Comparison of ENCODE assay signal across 11 cellular contexts in the genomic region with DNA sequence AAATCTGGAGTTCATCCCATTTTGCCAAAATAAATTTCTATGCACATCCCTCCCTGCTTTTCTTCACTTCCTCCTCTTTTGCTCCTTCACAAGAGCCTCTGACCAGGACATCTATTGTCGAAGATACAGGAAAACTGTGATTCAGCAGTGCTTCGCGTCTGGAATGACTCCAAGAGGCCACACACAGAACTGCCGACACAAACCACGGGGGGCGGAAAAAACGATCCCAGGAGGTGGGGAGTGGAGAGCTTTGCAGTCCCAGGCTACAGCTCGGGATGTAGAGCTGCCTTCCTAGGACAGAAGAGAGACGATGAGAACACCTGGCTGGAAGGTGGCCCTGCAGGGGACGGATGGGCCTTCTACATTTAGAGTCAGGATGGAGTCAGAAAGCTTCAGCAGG.
DNase-seq lines count a peak whose midpoint lies in the region; ATAC-seq and TF ChIP-seq lines count a peak whose summit lies in the region.
"Had no signal": no experiment of that assay in that cellular context is flagged by ENCODE, and none has a peak within 500 bp of the region (broad histone marks: within the 10 kb centered on the region; RNA-seq: fewer than 3 reads in every experiment).

No MANE protein-coding gene starts in this region.

- DNase-seq in CD4-positive, CD25-positive, alpha-beta regulatory T cell, result no peak
- DNase-seq in astrocyte of the spinal cord (ENCODE audit: low read depth, low spot score) (peak; percentile 85), GM10266 (ENCODE audit: extremely low spot score) (no peak), NCI-H82 (lab: John Stamatoyannopoulos, UW) (no peak), NCI-H2171 (lab: John Stamatoyannopoulos, UW) (no peak)
- no peak for DNase-seq in natural killer cell treated with Interleukin-12 subunit alpha and Interleukin-12 subunit beta and Interleukin-15 and Interleukin-18, amount 100 ng/mL, for 72 hours (ENCODE audit: low spot score)
- DNase-seq: heart right ventricle, SHP77 had no signal

- peak overlapping the region; percentile 91 to 99 (median 98) for H3K27ac Mint-ChIP-seq in CD4-positive, CD25-positive, alpha-beta regulatory T cell
- H3K27ac Mint-ChIP-seq in natural killer cell treated with Interleukin-12 subunit alpha and Interleukin-12 subunit beta and Interleukin-15 and Interleukin-18, amount 100 ng/mL, for 72 hours, result peak overlapping the region; percentile 93 to 97

- in situ Hi-C loops in astrocyte of the spinal cord (cut with HindIII; ENCODE audit: low sequenced_read_pairs), result no loop called here

- no peak overlapping the region for H3K9ac ChIP-seq in HUES48 (ENCODE audit: low read depth, low read length)
- H3K9ac ChIP-seq: KMS-11 had no signal

- H3K36me3 Mint-ChIP-seq in CD4-positive, CD25-positive, alpha-beta regulatory T cell, result no peaks in the 10 kb centered on the region
- H3K36me3 Mint-ChIP-seq in natural killer cell treated with Interleukin-12 subunit alpha and Interleukin-12 subunit beta and Interleukin-15 and Interleukin-18, amount 100 ng/mL, for 72 hours, result peaks cover 5% of the 10 kb centered on the region

- no peaks in the 10 kb centered on the region for H3K9me3 Mint-ChIP-seq in CD4-positive, CD25-positive, alpha-beta regulatory T cell
- H3K9me3 Mint-ChIP-seq in natural killer cell treated with Interleukin-12 subunit alpha and Interleukin-12 subunit beta and Interleukin-15 and Interleukin-18, amount 100 ng/mL, for 72 hours, result peaks cover 3% of the 10 kb centered on the region

- H3K4me1 Mint-ChIP-seq in CD4-positive, CD25-positive, alpha-beta regulatory T cell, result peaks cover 32 to 98% (median 86%) of the 10 kb centered on the region in 4 donors
- peaks cover 75 to 87% of the 10 kb centered on the region in 2 donors for H3K4me1 Mint-ChIP-seq in natural killer cell treated with Interleukin-12 subunit alpha and Interleukin-12 subunit beta and Interleukin-15 and Interleukin-18, amount 100 ng/mL, for 72 hours (ENCODE audit: low read depth in 2 of 2)

- H3K4me3 Mint-ChIP-seq in CD4-positive, CD25-positive, alpha-beta regulatory T cell, result peak overlapping the region; percentile 57 to 92 (median 76)
- peak overlapping the region; percentile 44 for H3K4me3 Mint-ChIP-seq in natural killer cell treated with Interleukin-12 subunit alpha and Interleukin-12 subunit beta and Interleukin-15 and Interleukin-18, amount 100 ng/mL, for 72 hours

- peak; percentile 22 for TF ChIP-seq CTCF in astrocyte of the spinal cord (IDR thresholded peaks at IDR 0.05; ENCODE audit: low read depth, low read length)
- TF ChIP-seq CTCF in GM10266 (IDR thresholded peaks at IDR 0.05; ENCODE audit: control insufficient read depth, insufficient read depth, low read depth, missing control alignments), result no peak

- peaks cover 91% of the 10 kb centered on the region for H3K4me1 ChIP-seq in CD4-positive, CD25-positive, alpha-beta regulatory T cell (ENCODE audit: control insufficient read depth, insufficient read depth, low read length, poor library complexity, severe bottlenecking)
- H3K4me1 ChIP-seq in HUES48 (ENCODE audit: control insufficient read depth, insufficient read depth, low read length), result peaks cover 52% of the 10 kb centered on the region

- H3K4me3 ChIP-seq in CD4-positive, CD25-positive, alpha-beta regulatory T cell (ENCODE audit: low read depth, low read length), result peak overlapping the region; percentile 84
- no peak overlapping the region for H3K4me3 ChIP-seq in HUES48 (ENCODE audit: low read depth, low read length)
- H3K4me3 ChIP-seq in astrocyte of the spinal cord (ENCODE audit: low read depth, low read length), result no peak overlapping the region

- no peaks in the 10 kb centered on the region for H3K36me3 ChIP-seq in CD4-positive, CD25-positive, alpha-beta regulatory T cell (ENCODE audit: control insufficient read depth, insufficient read depth, low read length)
- H3K36me3 ChIP-seq in HUES48 (ENCODE audit: control insufficient read depth, insufficient read depth, low read length), result no peaks in the 10 kb centered on the region
- H3K36me3 ChIP-seq: heart right ventricle had no signal

- ATAC-seq in CD4-positive, CD25-positive, alpha-beta regulatory T cell (ENCODE audit: low read depth in 2 of 2), result no peak
- no peak for ATAC-seq in natural killer cell treated with Interleukin-12 subunit alpha and Interleukin-12 subunit beta and Interleukin-15 and Interleukin-18, amount 100 ng/mL, for 72 hours
- no peak for ATAC-seq in GM18868 (IDR thresholded peaks at IDR 0.05; ENCODE audit: unreplicated experiment)
- ATAC-seq: heart right ventricle had no signal

- H3K27me3 Mint-ChIP-seq in CD4-positive, CD25-positive, alpha-beta regulatory T cell, result peaks cover 12% of the 10 kb centered on the region
- H3K27me3 Mint-ChIP-seq in natural killer cell treated with Interleukin-12 subunit alpha and Interleukin-12 subunit beta and Interleukin-15 and Interleukin-18, amount 100 ng/mL, for 72 hours, result no peaks in the 10 kb centered on the region

- peak overlapping the region; percentile 95 for H3K27ac ChIP-seq in CD4-positive, CD25-positive, alpha-beta regulatory T cell (ENCODE audit: insufficient read depth, low read length, poor library complexity, severe bottlenecking)
- H3K27ac ChIP-seq in HUES48 (ENCODE audit: low read depth, low read length), result peak overlapping the region; percentile 55
- H3K27ac ChIP-seq: KMS-11 had no signal

- no peaks in the 10 kb centered on the region for H3K9me3 ChIP-seq in CD4-positive, CD25-positive, alpha-beta regulatory T cell (ENCODE audit: control insufficient read depth in 2 of 2, low read length in 2 of 2)
- no peaks in the 10 kb centered on the region for H3K9me3 ChIP-seq in HUES48 (ENCODE audit: control insufficient read depth, insufficient read depth, low read length)
- H3K9me3 ChIP-seq: heart right ventricle had no signal

- no peaks in the 10 kb centered on the region for H3K27me3 ChIP-seq in CD4-positive, CD25-positive, alpha-beta regulatory T cell (ENCODE audit: control insufficient read depth, insufficient read depth, low read length)
- H3K27me3 ChIP-seq in HUES48 (ENCODE audit: control insufficient read depth, insufficient read depth, low read length), result no peaks in the 10 kb centered on the region
- H3K27me3 ChIP-seq: heart right ventricle had no signal
